Comparison of ENCODE assay signal across 1 cellular context in genomic region chr6:157317129-157317814, GRCh38.
A peak's percentile ranks its signal among the peaks of the same experiment; 100 is the strongest.
TF ChIP-seq lines count a peak whose summit lies in the region.

No MANE protein-coding gene starts in this region.

TF ChIP-seq in K562, 482 proteins besides CTCF, POLR2A, EP300 and RAD21 (continued from another document and continues in another):
- no peak for TF ChIP-seq HIVEP1 (CRISPR knock-in tag; IDR thresholded peaks at IDR 0.05)
- TF ChIP-seq RBBP5 (IDR thresholded peaks at IDR 0.05; ENCODE audit: borderline replicate concordance, insufficient read depth, low read length, poor library complexity, severe bottlenecking), result no peak
- no peak for TF ChIP-seq BHLHE40 (IDR thresholded peaks at IDR 0.05; ENCODE audit: low read length)
- no peak for TF ChIP-seq BACH1 (tag; IDR thresholded peaks at IDR 0.05)
- no peak for TF ChIP-seq MCM3 (IDR thresholded peaks at IDR 0.05)
- peak; percentile 68; the same call in 1 of the 2 replicates for TF ChIP-seq NCOA1 (IDR thresholded peaks at IDR 0.05; ENCODE audit: low read depth)
- TF ChIP-seq CGGBP1 (CRISPR knock-in tag; IDR thresholded peaks at IDR 0.05), result peak; percentile 58; the same call in 1 of the 2 replicates
- peak; percentile 58 for TF ChIP-seq FOS (IDR thresholded peaks at IDR 0.05; ENCODE audit: extremely low read depth, insufficient read length)
- TF ChIP-seq POLR2AphosphoS5 (IDR thresholded peaks at IDR 0.05; ENCODE audit: control insufficient read depth, insufficient read depth, low read depth, low read length), result peak; percentile 67; the same call in 1 of the 2 replicates
- TF ChIP-seq JUN (IDR thresholded peaks at IDR 0.05; ENCODE audit: borderline replicate concordance, low read depth, low read length), result peak; percentile 95
- TF ChIP-seq JUN (CRISPR knock-in tag; IDR thresholded peaks at IDR 0.05; ENCODE audit: borderline replicate concordance), result peak; percentile 29; the same call in 1 of the 2 replicates
- TF ChIP-seq CTBP1 (IDR thresholded peaks at IDR 0.05; ENCODE audit: borderline replicate concordance), result peak; percentile 72
- peak; percentile 98 for TF ChIP-seq ATF3 (IDR thresholded peaks at IDR 0.05)
- TF ChIP-seq ATF3 (CRISPR knock-in tag; conservative IDR thresholded peaks at IDR 0.05), result peak; percentile 85
- TF ChIP-seq XRCC3 (IDR thresholded peaks at IDR 0.05), result no peak
- peak; percentile 66 for TF ChIP-seq ZEB2 (IDR thresholded peaks at IDR 0.05)
- TF ChIP-seq CLOCK (CRISPR knock-in tag; IDR thresholded peaks at IDR 0.05; ENCODE audit: borderline replicate concordance), result no peak
- TF ChIP-seq JUNB (CRISPR knock-in tag; conservative IDR thresholded peaks at IDR 0.05), result peak; percentile 68
- TF ChIP-seq NFXL1 (CRISPR knock-in tag; IDR thresholded peaks at IDR 0.05), result no peak
- TF ChIP-seq ZNF263 (CRISPR knock-in tag; IDR thresholded peaks at IDR 0.05; ENCODE audit: borderline replicate concordance), result no peak
- TF ChIP-seq CEBPG (CRISPR knock-in tag; IDR thresholded peaks at IDR 0.05), result peak; percentile 83
- TF ChIP-seq CEBPG (tag; conservative IDR thresholded peaks at IDR 0.05 in 1 of 2, IDR thresholded peaks at IDR 0.05 in 1 of 2), result peak; percentile 91 to 94
- peak; percentile 68; the same call in 1 of the 2 replicates for TF ChIP-seq ZBTB34 (CRISPR knock-in tag; IDR thresholded peaks at IDR 0.05)
- TF ChIP-seq UBTF (IDR thresholded peaks at IDR 0.05; ENCODE audit: borderline replicate concordance in 1 of 2, low read depth in 2 of 2, low read length in 2 of 2), result no peak
- TF ChIP-seq PREB (CRISPR knock-in tag; IDR thresholded peaks at IDR 0.05), result no peak
- no peak for TF ChIP-seq GMEB1 (CRISPR knock-in tag; IDR thresholded peaks at IDR 0.05)
- no peak for TF ChIP-seq ETV5 (CRISPR knock-in tag; IDR thresholded peaks at IDR 0.05; ENCODE audit: low read depth)
- no peak for TF ChIP-seq ZBTB26 (CRISPR knock-in tag; IDR thresholded peaks at IDR 0.05)
- 0 out of 2 replicates have a peak, but pooled peaks have one; percentile 48 for TF ChIP-seq DNMT1 (IDR thresholded peaks at IDR 0.05)
- no peak for TF ChIP-seq PBX2 (CRISPR knock-in tag; IDR thresholded peaks at IDR 0.05; ENCODE audit: low read depth)
- peak; percentile 70 for TF ChIP-seq PBX2 (tag; conservative IDR thresholded peaks at IDR 0.05; ENCODE audit: low read depth)
- TF ChIP-seq TFAM (CRISPR knock-in tag; conservative IDR thresholded peaks at IDR 0.05), result no peak
- no peak for TF ChIP-seq ZNF707 (CRISPR knock-in tag; conservative IDR thresholded peaks at IDR 0.05)
- peak; percentile 75; the same call in 1 of the 2 replicates for TF ChIP-seq KAT8 (IDR thresholded peaks at IDR 0.05; ENCODE audit: low read depth)
- TF ChIP-seq MCM5 (IDR thresholded peaks at IDR 0.05; ENCODE audit: low read depth), result no peak
- no peak for TF ChIP-seq SRSF3 (IDR thresholded peaks at IDR 0.05; ENCODE audit: insufficient read depth, low read length)
- TF ChIP-seq ASH1L (IDR thresholded peaks at IDR 0.05; ENCODE audit: borderline replicate concordance, low read depth, partially characterized antibody), result no peak
- TF ChIP-seq FOXO4 (CRISPR knock-in tag; IDR thresholded peaks at IDR 0.05), result no peak
- no peak for TF ChIP-seq SIRT6 (IDR thresholded peaks at IDR 0.05; ENCODE audit: low read depth, low read length)
- TF ChIP-seq HNRNPL (IDR thresholded peaks at IDR 0.05; ENCODE audit: low read depth, low read length), result no peak
- peak; percentile 86 for TF ChIP-seq SMARCC2 (IDR thresholded peaks at IDR 0.05; ENCODE audit: low read depth)
- peak; percentile 8 to 16; a peak in 1 of 4 replicates for TF ChIP-seq NRF1 (conservative IDR thresholded peaks at IDR 0.05 in 1 of 2, IDR thresholded peaks at IDR 0.05 in 1 of 2)
- no peak for TF ChIP-seq SAFB2 (IDR thresholded peaks at IDR 0.05; ENCODE audit: borderline replicate concordance, low read depth, low read length, severe bottlenecking)
